ENCODE assay signal across 8 cellular contexts in genomic region chr15:80999623-81000036, GRCh38. TPM values are rescaled to one million over a fixed set of nuclear protein-coding genes. Genes with fewer than 3 reads are reported as not detected.
A peak's percentile ranks its signal among the peaks of the same experiment; 100 is the strongest.
DNase-seq lines count a peak whose midpoint lies in the region; ATAC-seq and TF ChIP-seq lines count a peak whose summit lies in the region.

No MANE protein-coding gene starts in this region.

- H2AFZ ChIP-seq in osteoblast (ENCODE audit: low read length): no peak overlapping the region

- H3K36me3 ChIP-seq in GM06990 (ENCODE audit: control insufficient read depth, insufficient read depth, low read length) (peaks cover 4% of the 10 kb centered on the region; the same call in 1 of the 2 replicates), osteoblast (ENCODE audit: insufficient read depth, low read length) (peaks cover 6% of the 10 kb centered on the region), WERI-Rb-1 (peaks cover 20% of the 10 kb centered on the region)

- peak; percentile 59 for DNase-seq in GM06990 (ENCODE audit: extremely low read depth, insufficient read length)
- no peak for DNase-seq in dorsolateral prefrontal cortex
- no peak for DNase-seq in osteoblast (ENCODE audit: insufficient read length, low spot score, missing footprints)
- DNase-seq in WERI-Rb-1: no peak
- no peak for DNase-seq in GDM1 (lab: John Stamatoyannopoulos, UW)

- intact Hi-C loops in dorsolateral prefrontal cortex (cut with DNase I): loop anchor here (5.0 to 10.0 kb wide), 3 partner anchors 48 to 108 kb away; no protein-coding TSS in a partner anchor

- H3K4me3 ChIP-seq in GM06990 (replicated peaks; ENCODE audit: low read depth, low read length) (peak overlapping the region; percentile 69), dorsolateral prefrontal cortex (peak overlapping the region in 53 of 59 donors; percentile 60 to 94 (median 86)), osteoblast (ENCODE audit: insufficient read depth, low read length) (peak overlapping the region; percentile 92), WERI-Rb-1 (ENCODE audit: low read depth, low read length) (no peak overlapping the region)

- peaks cover 14% of the 10 kb centered on the region for H3K4me1 ChIP-seq in osteoblast (ENCODE audit: insufficient read depth, low read length)

- H3K27me3 ChIP-seq in GM06990 (replicated peaks; ENCODE audit: control insufficient read depth, insufficient read depth, low read length) (no peaks in the 10 kb centered on the region), dorsolateral prefrontal cortex (no peaks in the 10 kb centered on the region), osteoblast (ENCODE audit: insufficient read depth, low read length) (no peaks in the 10 kb centered on the region), WERI-Rb-1 (ENCODE audit: insufficient read depth, low read depth, severe bottlenecking) (no peaks in the 10 kb centered on the region)

- ATAC-seq in HG02798 (IDR thresholded peaks at IDR 0.05; ENCODE audit: poor library complexity, unreplicated experiment) (peak; percentile 33), HG02981 (IDR thresholded peaks at IDR 0.05; ENCODE audit: unreplicated experiment) (no peak)

- H3K4me2 ChIP-seq in osteoblast (ENCODE audit: insufficient read depth, low read length): peak overlapping the region; percentile 84

- H4K20me1 ChIP-seq in osteoblast (ENCODE audit: insufficient read depth, low read length): peaks cover 12% of the 10 kb centered on the region

- H3K79me2 ChIP-seq in osteoblast (ENCODE audit: insufficient read depth, low read length): peaks cover 29% of the 10 kb centered on the region

- H3K9me3 ChIP-seq in osteoblast (ENCODE audit: low read depth, low read length): no peaks in the 10 kb centered on the region
- no peaks in the 10 kb centered on the region for H3K9me3 ChIP-seq in WERI-Rb-1 (ENCODE audit: severe bottlenecking)

- TF ChIP-seq CTCF in GM06990 (IDR thresholded peaks at IDR 0.05; ENCODE audit: insufficient read depth, low read length, poor library complexity, severe bottlenecking): no peak
- TF ChIP-seq CTCF in VCaP (conservative IDR thresholded peaks at IDR 0.05): no peak
- TF ChIP-seq CTCF in dorsolateral prefrontal cortex (IDR thresholded peaks at IDR 0.05 in 54 of 56, conservative IDR thresholded peaks at IDR 0.05 in 2 of 56; ENCODE audit: low read depth in 1 of 56, partially characterized antibody in 56 of 56): no peak
- TF ChIP-seq CTCF in osteoblast (IDR thresholded peaks at IDR 0.05; ENCODE audit: extremely low read depth, low read depth, low read length): no peak
- TF ChIP-seq CTCF in WERI-Rb-1 (IDR thresholded peaks at IDR 0.05; ENCODE audit: low read depth, low read length): no peak

- H3K27ac ChIP-seq in VCaP (peak overlapping the region; percentile 99), dorsolateral prefrontal cortex (peak overlapping the region in 52 of 59 donors; percentile 15 to 99 (median 97)), osteoblast (ENCODE audit: low read depth, low read length) (no peak overlapping the region), WERI-Rb-1 (no peak overlapping the region)

RNA-seq across cellular contexts. Expression of gene TLNRD1, which starts 1.1 kb away (rescaled TPM):
- total RNA-seq in dorsolateral prefrontal cortex (10 to 100 TPM; 10.3 to 20.4 (median 16.1) TPM), osteoblast (7.1 and 7.6 TPM in 2 replicates)

RNA-seq across cellular contexts. Expression of gene MESD, which starts 10.0 kb away (rescaled TPM):
- 10 to 100 TPM; 16.9 to 41.5 (median 21.8) TPM for total RNA-seq in dorsolateral prefrontal cortex
- 16.6 and 18.6 TPM in 2 replicates for total RNA-seq in osteoblast

Comparison
In these comparisons a context has a peak if more than half of its experiments do, and no peak if none do; other contexts are left out.
1. H3K27ac ChIP-seq: peak in VCaP (single experiment) and dorsolateral prefrontal cortex (52 of 59); none in osteoblast (single experiment) and WERI-Rb-1 (single experiment).